ENCODE assay signal across 8 cellular contexts in genomic region chr5:170338933-170339779, GRCh38. TPM values are rescaled to one million over a fixed set of nuclear protein-coding genes. Genes with fewer than 3 reads are reported as not detected.
DNase-seq lines count a peak whose midpoint lies in the region; ATAC-seq and TF ChIP-seq lines count a peak whose summit lies in the region.

No MANE protein-coding gene starts in this region.

- H3K4me3 ChIP-seq in Loucy (ENCODE audit: low read length, poor library complexity, severe bottlenecking) = no peak overlapping the region
- H3K4me3 ChIP-seq in left ventricle myocardium inferior = no peak overlapping the region

- H4K20me1 ChIP-seq in Loucy (ENCODE audit: insufficient read depth, low read length, poor library complexity, severe bottlenecking) = no peaks in the 10 kb centered on the region

- H3K79me2 ChIP-seq in Loucy (ENCODE audit: insufficient read depth, low read length) = peaks cover 33% of the 10 kb centered on the region

- no peak overlapping the region for H3K27ac ChIP-seq in left ventricle myocardium inferior (replicated peaks)

- peak overlapping the region; percentile 48 for H3K9ac ChIP-seq in Loucy (ENCODE audit: low read depth, low read length, poor library complexity, severe bottlenecking)

- H3K9me3 ChIP-seq in Loucy (ENCODE audit: insufficient read depth, low read depth, low read length) = no peaks in the 10 kb centered on the region
- H3K9me3 ChIP-seq in left ventricle myocardium inferior (replicated peaks) = no peaks in the 10 kb centered on the region

- H3K4me1 ChIP-seq in Loucy (ENCODE audit: insufficient read depth, low read length, poor library complexity, severe bottlenecking) (peaks cover 43% of the 10 kb centered on the region), left ventricle myocardium inferior (peaks cover 5% of the 10 kb centered on the region)

- H3K9me2 ChIP-seq in Loucy (replicated peaks; ENCODE audit: low read depth, low read length) = no peaks in the 10 kb centered on the region

- ATAC-seq in GM21786 (IDR thresholded peaks at IDR 0.05; ENCODE audit: unreplicated experiment) = peak; percentile 92

- H3K36me3 ChIP-seq in Loucy (ENCODE audit: insufficient read depth, low read length) (no peaks in the 10 kb centered on the region), left ventricle myocardium inferior (no peaks in the 10 kb centered on the region)

- H3K4me2 ChIP-seq in Loucy (ENCODE audit: low read depth, low read length, poor library complexity, severe bottlenecking) = peak overlapping the region; percentile 50

- TF ChIP-seq CTCF in GM12801 (IDR thresholded peaks at IDR 0.05; ENCODE audit: extremely low read depth, insufficient read length) (peak; percentile 84), Loucy (conservative IDR thresholded peaks at IDR 0.05; ENCODE audit: low read length) (peak; percentile 87), left ventricle myocardium inferior (IDR thresholded peaks at IDR 0.05; ENCODE audit: borderline replicate concordance) (peak; percentile 63)

- H3K27me3 ChIP-seq in Loucy (ENCODE audit: insufficient read depth, low read length, poor library complexity, severe bottlenecking) (no peaks in the 10 kb centered on the region), left ventricle myocardium inferior (ENCODE audit: low read depth) (no peaks in the 10 kb centered on the region)

- peak; percentile 35 for DNase-seq in activated CD8-positive, alpha-beta memory T cell treated with anti-CD3 and anti-CD28 coated beads, Interleukin-2, amount 50 U/mL, for 1 hour (ENCODE audit: extremely low read depth)
- DNase-seq in left ventricle myocardium inferior = no peak
- DNase-seq in stimulated activated CD8-positive, alpha-beta memory T cell treated with anti-CD3 and anti-CD28 coated beads, Interleukin-4, amount 100 ng/mL, for 48 hours = peak; percentile 72
- DNase-seq in H4 (ENCODE audit: low spot score) = no peak
- no peak for DNase-seq in RKO (ENCODE audit: low spot score)

- intact Hi-C loops in left ventricle myocardium inferior (cut with micrococcal nuclease) = no loop called here

- no peak overlapping the region for H2AFZ ChIP-seq in Loucy (ENCODE audit: low read length)

- no peaks in the 10 kb centered on the region for H3F3A ChIP-seq in Loucy (ENCODE audit: low read depth)

RNA-seq across cellular contexts. Expression of gene LCP2, which starts 41.6 kb away (rescaled TPM):
- 3.9 TPM for total RNA-seq in left ventricle myocardium inferior
- total RNA-seq in H4 (2014; rRNA removed; shearing (Covaris generic)) = 0.68 and 2.7 TPM in 2 replicates

RNA-seq across cellular contexts. Expression of gene KCNMB1, which starts 50.0 kb away (rescaled TPM):
- 1.3 TPM for total RNA-seq in left ventricle myocardium inferior
- not detected in 2 replicates for total RNA-seq in H4 (2014; rRNA removed; shearing (Covaris generic))

Comparison
In these comparisons a context has a peak if more than half of its experiments do, and no peak if none do; other contexts are left out.
1. DNase-seq: peak in activated CD8-positive, alpha-beta memory T cell treated with anti-CD3 and anti-CD28 coated beads, Interleukin-2, amount 50 U/mL, for 1 hour (single experiment) and stimulated activated CD8-positive, alpha-beta memory T cell treated with anti-CD3 and anti-CD28 coated beads, Interleukin-4, amount 100 ng/mL, for 48 hours (single experiment); none in left ventricle myocardium inferior (single experiment), H4 (single experiment) and RKO (single experiment).
2. Peak in every context shown above with its lines, with median percentiles within 50 percentile points of each other: CTCF ChIP-seq.